1 cellular context compared by ENCODE assay signal in the genomic region with DNA sequence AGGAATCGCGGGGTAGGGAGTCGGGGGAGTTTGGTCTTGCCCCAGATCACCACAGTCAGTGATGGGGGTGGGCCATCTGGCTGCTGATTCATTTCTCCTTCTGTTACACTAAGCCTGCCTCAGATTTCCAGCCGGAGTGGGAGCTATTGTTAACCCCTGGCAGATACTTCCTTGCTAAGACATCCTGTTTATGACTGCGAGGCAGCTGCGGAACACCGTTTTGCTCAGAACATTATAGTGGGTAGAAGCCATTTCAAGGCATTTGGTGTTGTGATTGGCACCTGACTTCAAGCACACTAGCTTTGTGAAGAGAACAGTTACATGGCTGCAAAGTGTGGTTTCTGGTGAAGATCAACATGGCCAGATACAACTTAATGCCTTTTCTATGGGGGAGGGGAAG.
TF ChIP-seq lines count a peak whose summit lies in the region.

No MANE protein-coding gene starts in this region.

TF ChIP-seq in WTC11, 78 proteins besides CTCF, POLR2A, EP300 and RAD21 (continued from another document):
- TF ChIP-seq, protein P1, sequence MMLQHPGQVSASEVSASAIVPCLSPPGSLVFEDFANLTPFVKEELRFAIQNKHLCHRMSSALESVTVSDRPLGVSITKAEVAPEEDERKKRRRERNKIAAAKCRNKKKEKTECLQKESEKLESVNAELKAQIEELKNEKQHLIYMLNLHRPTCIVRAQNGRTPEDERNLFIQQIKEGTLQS (CRISPR knock-in tag; conservative IDR thresholded peaks at IDR 0.05) = no peak
